ENCODE assay signal across 19 cellular contexts in the genomic region with DNA sequence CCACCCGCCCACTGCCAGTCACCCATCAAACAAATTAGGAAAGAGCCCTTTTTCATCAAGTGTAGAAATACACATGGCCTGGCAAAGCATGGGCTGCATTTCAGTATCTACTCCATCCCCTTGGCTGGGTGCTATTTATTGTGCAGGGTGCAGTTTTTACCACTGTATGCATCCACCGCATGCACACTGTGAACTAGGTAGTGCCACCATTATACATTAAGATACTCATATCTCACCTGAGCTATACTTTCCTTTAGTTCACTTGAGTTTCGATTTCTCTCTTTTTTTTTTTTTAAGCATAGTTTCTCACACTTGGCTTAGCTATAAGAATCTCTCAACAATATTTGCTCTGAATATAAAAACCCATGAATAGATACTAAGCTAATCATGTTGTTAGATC.
"Had no signal": no experiment of that assay in that cellular context is flagged by ENCODE, and none has a peak within 500 bp of the region (broad histone marks: within the 10 kb centered on the region; RNA-seq: fewer than 3 reads in every experiment).

No MANE protein-coding gene starts in this region.

- H3K4me3 ChIP-seq: MG63, PC-9, Peyer's patch, SJSA1, SK-N-MC had no signal

- H3K4me2 ChIP-seq: PC-9 had no signal

- H3K27me3 ChIP-seq: MG63, Peyer's patch, SJSA1 had no signal

- H3K27ac ChIP-seq: PC-9, Peyer's patch, SJSA1, SK-N-MC had no signal

- DNase-seq: KBM-7, MG63, NCI-H1092, NCI-H1105 treated with DMSO at 0.1 percent for 48 hours, NCI-H1417 treated with DMSO at 0.1 percent for 48 hours, NCI-H1694, NCI-H187 treated with DMSO at 0.1 percent for 48 hours, NCI-H2029 treated with DMSO at 0.1 percent for 48 hours, NCI-H2171 treated with DMSO at 0.1 percent for 48 hours, NCI-H2227 treated with DMSO at 0.1 percent for 48 hours, NCI-H524, NCI-H69, NCI-H774, OCI-M1, PC-9, Peyer's patch, SHP77 treated with DMSO at 0.1 percent for 48 hours had no signal

- H3K4me1 ChIP-seq: Peyer's patch, SJSA1 had no signal

- H2AFZ ChIP-seq: PC-9 had no signal

- H3K36me3 ChIP-seq: MG63, SJSA1 had no signal

- H3K9me3 ChIP-seq: MG63, Peyer's patch, SJSA1 had no signal
